In genomic region chr22:23608583-23608982, GRCh38 we compare ENCODE assay signal across 17 cellular contexts. TPM values are rescaled to one million over a fixed set of nuclear protein-coding genes. Genes with fewer than 3 reads are reported as not detected.
DNase-seq lines count a peak whose midpoint lies in the region; ATAC-seq and TF ChIP-seq lines count a peak whose summit lies in the region.
"Had no signal": no experiment of that assay in that cellular context is flagged by ENCODE, and none has a peak within 500 bp of the region (broad histone marks: within the 10 kb centered on the region; RNA-seq: fewer than 3 reads in every experiment).

No MANE protein-coding gene starts in this region.

- no peak overlapping the region for H3K4ac ChIP-seq in mesendoderm (ENCODE audit: low read depth, low read length)

- H3K56ac ChIP-seq in mesendoderm (ENCODE audit: low read length), result no peak overlapping the region

- H4K5ac ChIP-seq in mesendoderm (ENCODE audit: low read length), result no peak overlapping the region

- H3K79me1 ChIP-seq in mesendoderm (ENCODE audit: low read length), result no peaks in the 10 kb centered on the region

- H2BK120ac ChIP-seq in mesendoderm (ENCODE audit: low read depth, low read length), result no peak overlapping the region

- no peak overlapping the region for H4K8ac ChIP-seq in mesendoderm (ENCODE audit: low read depth, low read length)

- no peak overlapping the region for H2BK15ac ChIP-seq in mesendoderm (replicated peaks; ENCODE audit: low read depth)

- no peak for TF ChIP-seq CTCF in brain microvascular endothelial cell (IDR thresholded peaks at IDR 0.05; ENCODE audit: low read depth, low read length, missing control alignments)
- no peak for TF ChIP-seq CTCF in stomach (IDR thresholded peaks at IDR 0.05)

- no peak overlapping the region for H2BK5ac ChIP-seq in mesendoderm (ENCODE audit: low read length)

- H3K4me1 ChIP-seq in mesendoderm (ENCODE audit: control insufficient read depth, low read depth, low read length) (no peaks in the 10 kb centered on the region), stomach (no peaks in the 10 kb centered on the region)

- H3K4me2 ChIP-seq in mesendoderm (ENCODE audit: low read length), result no peak overlapping the region

- DNase-seq in ELF-1 (ENCODE audit: low read depth, low spot score) (peak; percentile 70), M059J (ENCODE audit: low read depth) (peak; percentile 9), brain microvascular endothelial cell (peak; percentile 4), mesendoderm (peak; percentile 63), DMS114 treated with DMSO at 0.1 percent for 48 hours (lab: John Stamatoyannopoulos, UW; ENCODE audit: unreplicated experiment) (no peak), stomach (no peak), DMS 273 (lab: John Stamatoyannopoulos, UW; ENCODE audit: unreplicated experiment) (no peak)
- DNase-seq: activated B cell treated with CpG ODN at 0.5 μM for 24 hours; anterior cingulate cortex; effector CD4-positive, alpha-beta T cell; NCI-H146; NCI-H774; SIG-M5 had no signal

- H3K27me3 ChIP-seq in brain microvascular endothelial cell (replicated peaks) (no peaks in the 10 kb centered on the region), mesendoderm (ENCODE audit: insufficient read depth, low read length, poor library complexity) (no peaks in the 10 kb centered on the region), stomach (no peaks in the 10 kb centered on the region)

- H2AK5ac ChIP-seq in mesendoderm (ENCODE audit: low read length), result no peak overlapping the region

- H3K9me3 ChIP-seq in stomach, result no peaks in the 10 kb centered on the region

- intact Hi-C loops in stomach (cut with DNase I; ENCODE audit: low total_unique reads), result no loop called here

- H3K36me3 ChIP-seq in brain microvascular endothelial cell (replicated peaks) (no peaks in the 10 kb centered on the region), mesendoderm (ENCODE audit: control insufficient read depth, insufficient read depth, low read length) (no peaks in the 10 kb centered on the region), stomach (peaks cover 0 to 17% (median 0%) of the 10 kb centered on the region in 4 donors)

- H3K4me3 ChIP-seq in brain microvascular endothelial cell (ENCODE audit: low read depth, low read length) (no peak overlapping the region), mesendoderm (ENCODE audit: low read length) (no peak overlapping the region), stomach (no peak overlapping the region)
- H3K4me3 ChIP-seq: skin epidermis had no signal

- H3K23ac ChIP-seq in mesendoderm (ENCODE audit: low read length), result no peak overlapping the region

- no peak for ATAC-seq in GM18861 (IDR thresholded peaks at IDR 0.05; ENCODE audit: unreplicated experiment)

- WGBS in mesendoderm (ENCODE audit: extremely low coverage, insufficient coverage, low lambda C conversion rate), result no CpG with 5 or more reads among the region's 6 CpGs
- WGBS in stomach, 5 donors, result 46 to 78% (median 67%) methylated on average over 4 to 6 of the region's 6 CpGs

- in situ Hi-C loops in brain microvascular endothelial cell (cut with HindIII; ENCODE audit: low pct_ligation_motif_present, low sequenced_read_pairs), result no loop called here

- H3K18ac ChIP-seq in mesendoderm (ENCODE audit: low read length), result no peak overlapping the region

- no peaks in the 10 kb centered on the region for H3K79me2 ChIP-seq in mesendoderm (ENCODE audit: control insufficient read depth, insufficient read depth, low read length)

- TF ChIP-seq POLR2A in stomach (IDR thresholded peaks at IDR 0.05), result no peak

- no peak overlapping the region for H3K27ac ChIP-seq in brain microvascular endothelial cell
- H3K27ac ChIP-seq in mesendoderm (ENCODE audit: low read depth, low read length), result no peak overlapping the region
- no peak overlapping the region for H3K27ac ChIP-seq in stomach
- H3K27ac ChIP-seq: skin epidermis had no signal

- H3K9ac ChIP-seq in mesendoderm (ENCODE audit: low read length), result no peak overlapping the region

- TF ChIP-seq EP300 in stomach (IDR thresholded peaks at IDR 0.05), result no peak

RNA-seq across cellular contexts. Expression of gene DRICH1, which starts 23.5 kb away (rescaled TPM):
- total RNA-seq in M059J (2014; rRNA removed; shearing (Covaris generic)), result not detected in 2 replicates
- polyA plus RNA-seq in mesendoderm (2013, experiment 1 of 2), result 0.04 TPM
- polyA plus RNA-seq in mesendoderm (2013, experiment 2 of 2), result 0.04 TPM
- 10 to 100 TPM in 1 of 5 donors, under 1 TPM in 1, not detected in 3; 0.92 to 49.0 TPM for total RNA-seq in stomach
- polyA plus RNA-seq in stomach, result under 1 TPM in 2 of 3 donors, not detected in 1; 0.28 to 0.93 TPM
- polyA plus RNA-seq: IgD-negative memory B cell had no signal

RNA-seq across cellular contexts. Expression of gene IGLL1, which starts 28.5 kb away (rescaled TPM):
- total RNA-seq in M059J (2014; rRNA removed; shearing (Covaris generic)), result not detected in 2 replicates
- polyA plus RNA-seq in mesendoderm (2013, experiment 1 of 2), result not detected
- polyA plus RNA-seq in mesendoderm (2013, experiment 2 of 2), result not detected
- under 1 TPM in 1 of 5 donors, not detected in 4; 0.55 TPM for total RNA-seq in stomach
- polyA plus RNA-seq in stomach, result not detected
- total RNA-seq: activated B cell treated with CpG ODN at 0.5 μM for 24 hours, subcutaneous adipose tissue had no signal
- polyA plus RNA-seq: IgD-negative memory B cell had no signal

Comparison
In these comparisons a context has a peak if more than half of its experiments do, and no peak if none do; other contexts are left out.
1. DNase-seq: peak in ELF-1 (single experiment), M059J (single experiment), brain microvascular endothelial cell (single experiment) and mesendoderm (single experiment); none in DMS114 treated with DMSO at 0.1 percent for 48 hours (single experiment), stomach (single experiment) and DMS 273 (single experiment).